20 cellular contexts compared by ENCODE assay signal in the genomic region with DNA sequence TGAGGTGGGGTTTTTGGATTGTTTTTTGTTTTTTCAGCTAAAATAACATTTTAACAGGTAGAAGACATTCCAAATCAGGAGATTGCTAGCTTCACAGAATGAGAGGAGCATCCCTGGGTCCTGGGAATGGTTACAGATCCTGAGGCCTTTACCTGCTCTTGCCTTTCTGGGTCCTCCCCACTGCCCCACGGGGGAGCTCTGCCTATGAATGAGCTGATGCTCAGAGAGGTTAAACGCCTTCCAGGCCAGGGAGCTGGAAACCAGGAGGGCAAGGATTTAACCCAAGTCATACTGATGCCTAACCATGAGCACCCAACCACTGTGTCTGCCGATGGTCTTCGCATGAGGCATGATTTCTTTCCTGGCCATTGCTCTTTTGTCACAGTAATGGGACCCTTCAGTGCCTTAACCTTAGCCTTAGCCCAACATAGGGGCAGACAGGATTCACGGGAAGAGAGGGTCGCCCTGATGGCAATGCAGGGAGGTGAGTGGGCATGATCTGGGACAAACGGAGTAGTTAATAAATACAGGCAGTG.
"Had no signal": no experiment of that assay in that cellular context is flagged by ENCODE, and none has a peak within 500 bp of the region (broad histone marks: within the 10 kb centered on the region; RNA-seq: fewer than 3 reads in every experiment).

No MANE protein-coding gene starts in this region.

- ATAC-seq: activated T-cell treated with anti-CD3 and anti-CD28 coated beads, Interleukin-2, amount 50 U/mL, for 72 hours; PC-3 had no signal

- H3K4me1 Mint-ChIP-seq: activated B cell treated with CpG ODN at 0.5 μM for 24 hours; activated naive CD4-positive, alpha-beta T cell treated with anti-CD3 and anti-CD28 coated beads, Interleukin-2, amount 50 U/mL, for 24 hours had no signal

- H3K4me3 ChIP-seq: breast epithelium had no signal

- H3K4me3 Mint-ChIP-seq: activated B cell treated with CpG ODN at 0.5 μM for 24 hours; activated CD4-positive, alpha-beta T cell treated with anti-CD3 and anti-CD28 coated beads, Interleukin-2, amount 10 ng/mL, durations not matched to agents 24 days and 14 days; activated naive CD4-positive, alpha-beta T cell treated with anti-CD3 and anti-CD28 coated beads, Interleukin-2, amount 50 U/mL, for 24 hours; activated T-cell treated with anti-CD3 and anti-CD28 coated beads, Interleukin-2, amount 50 U/mL, for 72 hours; T-helper 1 cell treated with Interleukin-12 subunit alpha and Interleukin-12 subunit beta and Interleukin-4 antibody, amounts not matched to agents 30 μg/mL and 1 μg/mL, for 36 hours had no signal

- DNase-seq: activated B cell treated with CpG ODN at 0.5 μM for 24 hours; activated CD4-positive, alpha-beta T cell treated with anti-CD3 and anti-CD28 coated beads for 1 hour; activated CD4-positive, alpha-beta T cell treated with anti-CD3 and anti-CD28 coated beads, Interleukin-2, amount 10 ng/mL, durations not matched to agents 24 days and 14 days; activated CD4-positive, alpha-beta T cell treated with anti-CD3 and anti-CD28 coated beads, Interleukin-2, amount 50 U/mL, for 48 hours; activated naive CD4-positive, alpha-beta T cell; activated T-cell treated with anti-CD3 and anti-CD28 coated beads, Interleukin-2, amount 50 U/mL, for 72 hours; aorta; caudate nucleus; KG1; NCI-H1092; NCI-H1417; NCI-H1694 treated with DMSO at 0.1 percent for 48 hours; NCI-H2029 treated with DMSO at 0.1 percent for 48 hours; NCI-H524; PC-3; SHP77 had no signal

- H3K9me3 Mint-ChIP-seq: activated naive CD4-positive, alpha-beta T cell treated with anti-CD3 and anti-CD28 coated beads, Interleukin-2, amount 50 U/mL, for 24 hours; activated T-helper 2 cell treated with anti-CD3 and anti-CD28 coated beads, Interferon-gamma antibody, Interleukin-2, Interleukin-4, amounts not matched to agents 10 μg/mL and 5 μg/mL and 100 μg/mL, durations not matched to agents 14 hours and 24 hours and 36 hours; T-helper 1 cell treated with Interleukin-12 subunit alpha and Interleukin-12 subunit beta and Interleukin-4 antibody, amounts not matched to agents 30 μg/mL and 1 μg/mL, for 36 hours had no signal

- H3K27ac ChIP-seq: breast epithelium had no signal

- H3K36me3 ChIP-seq: breast epithelium had no signal

- H3K27me3 Mint-ChIP-seq: activated naive CD4-positive, alpha-beta T cell treated with anti-CD3 and anti-CD28 coated beads, Interleukin-2, amount 50 U/mL, for 24 hours had no signal

- H3K27me3 ChIP-seq: breast epithelium had no signal

- H3K27ac Mint-ChIP-seq: activated B cell treated with CpG ODN at 0.5 μM for 24 hours; activated CD4-positive, alpha-beta T cell treated with anti-CD3 and anti-CD28 coated beads, Interleukin-2, amount 10 ng/mL, durations not matched to agents 24 days and 14 days; activated naive CD4-positive, alpha-beta T cell treated with anti-CD3 and anti-CD28 coated beads, Interleukin-2, amount 50 U/mL, for 24 hours; activated T-cell treated with anti-CD3 and anti-CD28 coated beads, Interleukin-2, amount 50 U/mL, for 72 hours; activated T-helper 2 cell treated with anti-CD3 and anti-CD28 coated beads, Interferon-gamma antibody, Interleukin-2, Interleukin-4, amounts not matched to agents 10 μg/mL and 5 μg/mL and 100 μg/mL, durations not matched to agents 14 hours and 24 hours and 36 hours; T-helper 1 cell treated with Interleukin-12 subunit alpha and Interleukin-12 subunit beta and Interleukin-4 antibody, amounts not matched to agents 30 μg/mL and 1 μg/mL, for 36 hours had no signal

- H3K36me3 Mint-ChIP-seq: activated naive CD4-positive, alpha-beta T cell treated with anti-CD3 and anti-CD28 coated beads, Interleukin-2, amount 50 U/mL, for 24 hours had no signal

- H3K4me1 ChIP-seq: breast epithelium had no signal
